ENCODE assay signal across 31 cellular contexts in the genomic region with DNA sequence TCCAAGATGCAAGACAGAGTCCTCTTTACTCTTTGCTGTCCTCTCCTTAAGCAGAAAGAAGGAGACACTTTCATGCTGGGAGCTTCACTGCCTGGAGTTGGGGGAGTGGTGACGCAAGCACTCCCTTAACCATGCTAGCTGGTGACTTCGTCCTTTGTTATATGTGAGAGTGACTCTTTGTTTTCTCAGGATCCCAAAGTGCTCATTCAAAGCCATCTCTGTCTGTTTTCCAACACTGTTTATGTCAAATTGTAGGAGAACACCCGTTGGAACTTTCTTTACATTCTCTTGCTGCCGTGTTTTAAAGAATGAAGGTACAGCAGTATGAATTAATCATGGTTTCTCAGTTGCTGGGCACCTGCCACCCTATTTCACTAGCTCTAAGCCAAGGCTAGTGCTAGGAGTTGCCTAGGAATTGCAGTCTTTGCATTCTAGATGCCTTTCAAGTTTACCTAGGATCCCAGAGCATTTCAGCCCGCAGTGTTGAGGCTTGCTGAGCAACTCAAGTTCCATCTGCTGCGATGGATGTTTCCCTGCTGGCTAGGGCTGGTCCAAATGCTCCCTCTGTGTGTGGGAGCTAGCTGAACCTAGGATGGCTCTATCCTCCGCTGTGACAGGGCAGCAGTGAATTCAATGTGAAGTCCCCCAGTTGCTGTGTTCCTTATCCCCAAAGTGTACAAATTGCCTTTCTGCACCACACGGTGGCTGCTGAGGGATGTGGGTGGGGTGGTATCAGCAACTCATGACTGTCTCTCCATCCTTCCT.
DNase-seq lines count a peak whose midpoint lies in the region; ATAC-seq lines count a peak whose summit lies in the region.
"Had no signal": no experiment of that assay in that cellular context is flagged by ENCODE, and none has a peak within 500 bp of the region (broad histone marks: within the 10 kb centered on the region; RNA-seq: fewer than 3 reads in every experiment).

No MANE protein-coding gene starts in this region.

- DNase-seq in G401 (ENCODE audit: low spot score) (peak; percentile 80), head of caudate nucleus (peak in 36 of 42 donors; percentile 11 to 79 (median 48)), pons (ENCODE audit: low spot score) (peak; percentile 96), NCI-H1092 treated with DMSO at 0.1 percent for 48 hours (lab: John Stamatoyannopoulos, UW) (no peak), activated T-cell treated with anti-CD3 and anti-CD28 coated beads for 4 hours (no peak), T-helper 9 cell (no peak)
- DNase-seq: activated CD4-positive, alpha-beta memory T cell treated with anti-CD3 and anti-CD28 coated beads, Interleukin-2, amount 10 ng/mL, durations not matched to agents 7 days and 5 days; activated CD8-positive, alpha-beta memory T cell treated with anti-CD3 and anti-CD28 coated beads, Interleukin-2, amount 50 U/mL, for 48 hours; activated naive CD4-positive, alpha-beta T cell treated with anti-CD3 and anti-CD28 coated beads for 36 hours; AML-193; brain microvascular endothelial cell; CD4-positive, alpha-beta memory T cell; effector CD8-positive, alpha-beta T cell; H7; Karpas-422; NCI-H146; NCI-H2107; NCI-H345; nephron progenitor cell; ovary; right cardiac atrium; stimulated activated CD4-positive, alpha-beta T cell treated with anti-CD3 and anti-CD28 coated beads, Interleukin-1b, Interleukin-23, amount 100 ng/mL, for 48 hours; stimulated activated naive CD4-positive, alpha-beta T cell treated with Interleukin-2 at 50 U/mL for 16 hours; T-helper 2 cell had no signal

- no peak for ATAC-seq in HG02763 (IDR thresholded peaks at IDR 0.05; ENCODE audit: unreplicated experiment)
- ATAC-seq: A549, right cardiac atrium, Right ventricle myocardium inferior, SK-N-SH treated with all-trans-retinoic acid at 6 μM for 48 hours had no signal

- intact Hi-C loops in head of caudate nucleus (cut with DNase I) = no loop called here

- in situ Hi-C loops in G401 (cut with HindIII; ENCODE audit: low sequenced_read_pairs) = no loop called here

- peak overlapping the region; percentile 53 for H3K27ac ChIP-seq in angular gyrus (ENCODE audit: low read depth, low read length)
- H3K27ac ChIP-seq: A549, brain microvascular endothelial cell, epithelial cell of prostate, ovary, thoracic aorta had no signal

Comparison
In these comparisons a context has a peak if more than half of its experiments do, and no peak if none do; other contexts are left out.
1. DNase-seq: peak in G401 (single experiment), head of caudate nucleus (36 of 42) and pons (single experiment); none in NCI-H1092 treated with DMSO at 0.1 percent for 48 hours (single experiment), activated T-cell treated with anti-CD3 and anti-CD28 coated beads for 4 hours (single experiment) and T-helper 9 cell (single experiment).